ENCODE assay signal across 22 cellular contexts in the genomic region with DNA sequence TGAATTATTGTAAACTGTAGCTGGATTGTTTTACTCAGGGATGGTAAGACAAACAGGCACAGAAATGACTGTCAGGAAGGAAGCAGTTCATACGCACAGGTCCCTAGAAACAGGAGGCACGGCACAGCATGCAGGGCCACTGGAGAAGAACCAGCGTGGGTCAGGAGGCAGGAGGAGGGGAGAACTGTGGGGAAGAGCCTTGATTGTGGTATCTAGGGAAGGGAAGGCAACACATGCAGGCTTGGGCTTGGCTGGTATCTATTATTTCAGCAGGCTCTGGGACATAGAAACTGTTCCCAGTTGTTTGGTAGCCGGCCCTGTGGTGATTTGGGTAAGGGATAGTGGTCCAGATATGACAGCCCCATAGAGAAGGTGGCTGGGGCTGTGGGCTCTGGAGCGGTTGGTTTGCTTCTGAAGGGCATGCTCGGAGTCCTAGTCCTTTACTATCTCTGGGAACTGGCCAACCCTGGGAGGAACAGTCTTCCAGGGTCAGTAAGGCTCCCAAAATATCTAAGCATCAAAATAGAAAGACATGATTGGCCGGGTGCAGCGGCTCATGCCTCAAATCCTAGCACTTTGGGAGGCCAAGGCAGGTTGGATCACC. TPM values are rescaled to one million over a fixed set of nuclear protein-coding genes. Genes with fewer than 3 reads are reported as not detected.
"Had no signal": no experiment of that assay in that cellular context is flagged by ENCODE, and none has a peak within 500 bp of the region (broad histone marks: within the 10 kb centered on the region; RNA-seq: fewer than 3 reads in every experiment).

No MANE protein-coding gene starts in this region.

- H3K9me3 ChIP-seq: gastrocnemius medialis, left lung, suprapubic skin, transverse colon, vagina had no signal

- H3K36me3 ChIP-seq: brain microvascular endothelial cell, gastrocnemius medialis, left lung, suprapubic skin, transverse colon, vagina had no signal

- H3K27me3 ChIP-seq: brain microvascular endothelial cell, gastrocnemius medialis, vagina had no signal

- ATAC-seq: activated CD4-positive, alpha-beta T cell treated with anti-CD3 and anti-CD28 coated beads for 36 hours; gastrocnemius medialis; left lung; naive thymus-derived CD8-positive, alpha-beta T cell; stimulated activated naive CD8-positive, alpha-beta T cell treated with anti-CD3 and anti-CD28 coated beads, Interleukin-15, amount 100 ng/mL, for 72 hours; WTC11 had no signal

- H3K27ac ChIP-seq: brain microvascular endothelial cell, coronary artery, gastrocnemius medialis, left lung, skin epidermis, suprapubic skin, transverse colon, vagina had no signal

- H3K36me3 Mint-ChIP-seq: activated CD4-positive, alpha-beta memory T cell treated with anti-CD3 and anti-CD28 coated beads for 36 hours; activated naive CD8-positive, alpha-beta T cell treated with anti-CD3 and anti-CD28 coated beads, Interleukin-2, amount 10 ng/mL, durations not matched to agents 7 days and 5 days; naive thymus-derived CD8-positive, alpha-beta T cell; WTC11 had no signal

- H3K4me1 Mint-ChIP-seq: activated CD4-positive, alpha-beta T cell treated with anti-CD3 and anti-CD28 coated beads for 36 hours; activated naive CD8-positive, alpha-beta T cell treated with anti-CD3 and anti-CD28 coated beads, Interleukin-2, amount 10 ng/mL, durations not matched to agents 7 days and 5 days; central memory CD8-positive, alpha-beta T cell; naive thymus-derived CD8-positive, alpha-beta T cell; stimulated activated naive CD8-positive, alpha-beta T cell treated with anti-CD3 and anti-CD28 coated beads, Interleukin-15, amount 100 ng/mL, for 72 hours had no signal

- H3K27ac Mint-ChIP-seq: activated CD4-positive, alpha-beta memory T cell treated with anti-CD3 and anti-CD28 coated beads for 36 hours; activated CD4-positive, alpha-beta T cell treated with anti-CD3 and anti-CD28 coated beads for 36 hours; activated naive CD8-positive, alpha-beta T cell treated with anti-CD3 and anti-CD28 coated beads, Interleukin-2, amount 10 ng/mL, durations not matched to agents 7 days and 5 days; memory B cell; naive thymus-derived CD8-positive, alpha-beta T cell; stimulated activated naive CD8-positive, alpha-beta T cell treated with anti-CD3 and anti-CD28 coated beads, Interleukin-15, amount 100 ng/mL, for 72 hours; T-helper 2 cell treated with Interferon-gamma antibody and Interleukin-4, amounts not matched to agents 5 μg/mL and 100 μg/mL, for 36 hours; WTC11 had no signal

- H3K4me3 ChIP-seq: coronary artery, gastrocnemius medialis, left lung, skin epidermis, suprapubic skin, transverse colon, vagina had no signal

- H3K4me1 ChIP-seq: left lung, suprapubic skin, transverse colon, vagina had no signal

- H3K9me3 Mint-ChIP-seq: activated CD4-positive, alpha-beta memory T cell treated with anti-CD3 and anti-CD28 coated beads for 36 hours; activated naive CD8-positive, alpha-beta T cell treated with anti-CD3 and anti-CD28 coated beads, Interleukin-2, amount 10 ng/mL, durations not matched to agents 7 days and 5 days; central memory CD8-positive, alpha-beta T cell; memory B cell; stimulated activated naive CD8-positive, alpha-beta T cell treated with anti-CD3 and anti-CD28 coated beads, Interleukin-15, amount 100 ng/mL, for 72 hours; T-helper 2 cell treated with Interferon-gamma antibody and Interleukin-4, amounts not matched to agents 5 μg/mL and 100 μg/mL, for 36 hours had no signal

- DNase-seq: activated CD4-positive, alpha-beta memory T cell treated with anti-CD3 and anti-CD28 coated beads for 36 hours; activated CD4-positive, alpha-beta T cell treated with anti-CD3 and anti-CD28 coated beads for 36 hours; activated naive CD4-positive, alpha-beta T cell treated with Interleukin-2 at 50 U/mL for 16 hours; activated naive CD8-positive, alpha-beta T cell treated with anti-CD3 and anti-CD28 coated beads, Interleukin-2, amount 10 ng/mL, durations not matched to agents 7 days and 5 days; amygdala; brain microvascular endothelial cell; erythroblast; gastrocnemius medialis; head of caudate nucleus; left lung; naive thymus-derived CD8-positive, alpha-beta T cell; nucleus accumbens; stimulated activated naive CD8-positive, alpha-beta T cell treated with anti-CD3 and anti-CD28 coated beads, Interleukin-15, amount 100 ng/mL, for 72 hours; transverse colon had no signal

- H3K4me3 Mint-ChIP-seq: activated CD4-positive, alpha-beta memory T cell treated with anti-CD3 and anti-CD28 coated beads for 36 hours; activated CD4-positive, alpha-beta T cell treated with anti-CD3 and anti-CD28 coated beads for 36 hours; activated naive CD8-positive, alpha-beta T cell treated with anti-CD3 and anti-CD28 coated beads, Interleukin-2, amount 10 ng/mL, durations not matched to agents 7 days and 5 days; central memory CD8-positive, alpha-beta T cell; memory B cell; naive thymus-derived CD8-positive, alpha-beta T cell; stimulated activated naive CD8-positive, alpha-beta T cell treated with anti-CD3 and anti-CD28 coated beads, Interleukin-15, amount 100 ng/mL, for 72 hours; T-helper 2 cell treated with Interferon-gamma antibody and Interleukin-4, amounts not matched to agents 5 μg/mL and 100 μg/mL, for 36 hours; WTC11 had no signal

RNA-seq across cellular contexts. Expression of a gene that starts 47.9 kb away (rescaled TPM):
- total RNA-seq: activated CD4-positive, alpha-beta memory T cell treated with anti-CD3 and anti-CD28 coated beads for 36 hours; activated CD4-positive, alpha-beta T cell treated with anti-CD3 and anti-CD28 coated beads for 36 hours; activated naive CD8-positive, alpha-beta T cell treated with anti-CD3 and anti-CD28 coated beads, Interleukin-2, amount 10 ng/mL, durations not matched to agents 7 days and 5 days; vagina had no signal
- polyA plus RNA-seq: naive thymus-derived CD8-positive, alpha-beta T cell had no signal
